ENCODE assay signal across 18 cellular contexts in genomic region chr14:53516261-53516774, GRCh38.
DNase-seq lines count a peak whose midpoint lies in the region; TF ChIP-seq lines count a peak whose summit lies in the region.
"Had no signal": no experiment of that assay in that cellular context is flagged by ENCODE, and none has a peak within 500 bp of the region (broad histone marks: within the 10 kb centered on the region; RNA-seq: fewer than 3 reads in every experiment).

No MANE protein-coding gene starts in this region.

- H3K4me3 ChIP-seq in BJ (ENCODE audit: low read depth, low read length) (no peak overlapping the region), epithelial cell of esophagus (ENCODE audit: low read length) (no peak overlapping the region), skeletal muscle cell (ENCODE audit: low read depth, low read length) (no peak overlapping the region)
- H3K4me3 ChIP-seq: GM12878, sigmoid colon, SK-N-MC had no signal

- POLR2A ChIA-PET in BJ (lab: Charles Lee) = no interaction called here

- peak; percentile 72 for DNase-seq in BJ (ENCODE audit: low read depth)
- peak; percentile 86 for DNase-seq in LHCN-M2 (ENCODE audit: low read depth)
- DNase-seq in epithelial cell of esophagus (ENCODE audit: low read depth) = peak; percentile 18
- DNase-seq in skeletal muscle cell (ENCODE audit: low read depth) = peak; percentile 49
- no peak for DNase-seq in NOMO-1 treated with dmso at 0.1 percent for 144 hours (lab: John Stamatoyannopoulos, UW; ENCODE audit: unreplicated experiment)
- DNase-seq in NCI-H2107 treated with DMSO at 0.1 percent for 48 hours (lab: John Stamatoyannopoulos, UW; ENCODE audit: unreplicated experiment) = no peak
- no peak for DNase-seq in effector CD4-positive, alpha-beta T cell
- no peak for DNase-seq in NCI-H446 treated with DMSO at 0.1 percent for 48 hours (lab: John Stamatoyannopoulos, UW)
- DNase-seq: activated CD4-positive, alpha-beta T cell treated with anti-CD3 and anti-CD28 coated beads, Interleukin-2, amount 50 U/mL, for 4 hours; head of caudate nucleus; islet precursor cell; midbrain; NCI-H1417 treated with DMSO at 0.1 percent for 48 hours; NCI-H2227 treated with DMSO at 0.1 percent for 48 hours; nucleus accumbens; sigmoid colon had no signal

- no peak for TF ChIP-seq CTCF in BJ (IDR thresholded peaks at IDR 0.05; ENCODE audit: insufficient read depth, low read depth, low read length)
- no peak for TF ChIP-seq CTCF in epithelial cell of esophagus (IDR thresholded peaks at IDR 0.05; ENCODE audit: insufficient read depth, low read depth, low read length, missing control alignments)

- no peaks in the 10 kb centered on the region for H3K36me3 ChIP-seq in BJ (ENCODE audit: control insufficient read depth, insufficient read depth, low read length)
- H3K36me3 ChIP-seq: sigmoid colon had no signal

- CTCF ChIA-PET in BJ (lab: Yijun Ruan, JAX) = interaction anchor here (0.9 to 1.6 kb wide), 5 partner anchors 9 to 832 kb away, joined by 3 to 5 read pairs (median 4); no protein-coding TSS in a partner anchor

- no peaks in the 10 kb centered on the region for H3K27me3 ChIP-seq in BJ (ENCODE audit: control insufficient read depth, insufficient read depth, low read length)
- H3K27me3 ChIP-seq: sigmoid colon had no signal

Comparison
In these comparisons a context has a peak if more than half of its experiments do, and no peak if none do; other contexts are left out.
1. DNase-seq: peak in BJ (single experiment), LHCN-M2 (single experiment), epithelial cell of esophagus (single experiment) and skeletal muscle cell (single experiment); none in NOMO-1 treated with dmso at 0.1 percent for 144 hours (single experiment), NCI-H2107 treated with DMSO at 0.1 percent for 48 hours (single experiment), effector CD4-positive, alpha-beta T cell (single experiment) and NCI-H446 treated with DMSO at 0.1 percent for 48 hours (single experiment).